In genomic region chr4:10381146-10381545, GRCh38 we compare ENCODE assay signal across 27 cellular contexts.
"Had no signal": no experiment of that assay in that cellular context is flagged by ENCODE, and none has a peak within 500 bp of the region (broad histone marks: within the 10 kb centered on the region; RNA-seq: fewer than 3 reads in every experiment).

No MANE protein-coding gene starts in this region.

- FAIRE-seq: islet of Langerhans, pancreas, small intestine had no signal

- H3K9me3 ChIP-seq: left ventricle myocardium inferior, mucosa of descending colon, pancreas, prostate gland, sigmoid colon, spleen, tibial nerve, vagina had no signal

- H3K27ac ChIP-seq: left ventricle myocardium inferior, pancreas, prostate gland, sigmoid colon, spleen, tibial nerve, vagina had no signal

- DNase-seq: hippocampal formation; immature natural killer cell; left ventricle myocardium inferior; midbrain; mucosa of descending colon; naive thymus-derived CD4-positive, alpha-beta T cell; nucleus accumbens; pancreas; posterior cingulate gyrus; retina; right cardiac atrium; sigmoid colon; small intestine; spleen; stimulated activated CD4-positive, alpha-beta T cell treated with anti-CD3 and anti-CD28 coated beads, Interleukin-1b, Interleukin-23, amount 100 ng/mL, for 48 hours; stimulated activated CD4-positive, alpha-beta T cell treated with anti-CD3 and anti-CD28 coated beads, Interleukin-2, amount 100 ng/mL, for 48 hours; stimulated activated CD4-positive, alpha-beta T cell treated with anti-CD3 and anti-CD28 coated beads, Interleukin-4, amount 100 ng/mL, for 4 hours; stimulated activated CD8-positive, alpha-beta memory T cell treated with anti-CD3 and anti-CD28 coated beads, Interleukin-4, amount 100 ng/mL, for 48 hours; stimulated activated naive CD4-positive, alpha-beta T cell treated with Interleukin-2 at 50 U/mL for 16 hours; stimulated activated naive CD8-positive, alpha-beta T cell treated with anti-CD3 and anti-CD28 coated beads, Interleukin-15, amount 100 ng/mL, for 72 hours; substantia nigra had no signal

- H3K4me1 ChIP-seq: left ventricle myocardium inferior, pancreas, prostate gland, sigmoid colon, spleen, tibial nerve, vagina had no signal

- H3K36me3 ChIP-seq: left ventricle myocardium inferior, pancreas, prostate gland, sigmoid colon, spleen, tibial nerve, vagina had no signal

- ATAC-seq: mucosa of descending colon; naive thymus-derived CD4-positive, alpha-beta T cell; pancreas; right cardiac atrium; stimulated activated memory B cell treated with anti-CD40 and anti-IgM and Interleukin-4, amounts not matched to agents 10 μg/mL and 1 μg/mL and 100 μg/mL, for 72 hours; stimulated activated naive CD8-positive, alpha-beta T cell treated with anti-CD3 and anti-CD28 coated beads, Interleukin-15, amount 100 ng/mL, for 72 hours had no signal

- H3K27me3 ChIP-seq: pancreas, sigmoid colon, tibial nerve, vagina had no signal

- H3K4me3 ChIP-seq: left ventricle myocardium inferior, lung, mucosa of descending colon, pancreas, prostate gland, sigmoid colon, spleen, tibial nerve, vagina had no signal
